Comparison of ENCODE assay signal across 1 cellular context in genomic region chr22:47128216-47129215, GRCh38.
TF ChIP-seq lines count a peak whose summit lies in the region.

No MANE protein-coding gene starts in this region.

TF ChIP-seq in GM12878, 131 proteins besides CTCF, POLR2A, EP300 and RAD21:
- no peak for TF ChIP-seq ZNF687 (IDR thresholded peaks at IDR 0.05)
- no peak for TF ChIP-seq HDGF (IDR thresholded peaks at IDR 0.05)
- no peak for TF ChIP-seq PAX8 (IDR thresholded peaks at IDR 0.05)
- no peak for TF ChIP-seq HSF1 (IDR thresholded peaks at IDR 0.05; ENCODE audit: low read depth, low read length)
- no peak for TF ChIP-seq E2F4 (IDR thresholded peaks at IDR 0.05; ENCODE audit: low read depth, low read length)
- no peak for TF ChIP-seq SPI1 (IDR thresholded peaks at IDR 0.05; ENCODE audit: borderline replicate concordance, insufficient read depth, low read depth, low read length)
- no peak for TF ChIP-seq CBX5 (IDR thresholded peaks at IDR 0.05; ENCODE audit: low read depth)
- TF ChIP-seq TARDBP (IDR thresholded peaks at IDR 0.05; ENCODE audit: borderline replicate concordance), result no peak
TF ChIP-seq in GM12878: peak in this region for 0.
